ENCODE assay signal across 25 cellular contexts in genomic region chr6:82951935-82952334, GRCh38.
"Had no signal": no experiment of that assay in that cellular context is flagged by ENCODE, and none has a peak within 500 bp of the region (broad histone marks: within the 10 kb centered on the region; RNA-seq: fewer than 3 reads in every experiment).

No MANE protein-coding gene starts in this region.

- H3K4me1 Mint-ChIP-seq: activated CD4-positive, alpha-beta T cell treated with anti-CD3 and anti-CD28 coated beads, Interleukin-2, amount 10 ng/mL, durations not matched to agents 24 days and 14 days; activated CD8-positive, alpha-beta memory T cell treated with anti-CD3 and anti-CD28 coated beads, Interleukin-2, amount 10 ng/mL, durations not matched to agents 7 days and 5 days; activated naive CD8-positive, alpha-beta T cell treated with anti-CD3 and anti-CD28 coated beads, Interleukin-2, amount 10 ng/mL, durations not matched to agents 7 days and 5 days; central memory CD8-positive, alpha-beta T cell; endodermal cell had no signal

- H3K27ac ChIP-seq: brain microvascular endothelial cell, coronary artery had no signal

- H3K4me3 ChIP-seq: coronary artery, dorsolateral prefrontal cortex had no signal

- H3K9me3 Mint-ChIP-seq: activated T-helper 1 cell treated with anti-CD3 and anti-CD28 coated beads, Interleukin-12 subunit alpha, Interleukin-12 subunit beta, Interleukin-2, Interleukin-4 antibody, amounts not matched to agents 30 ng/mL and 10 ng/mL and 1 ng/mL, durations not matched to agents 14 hours and 24 hours and 36 hours; activated T-helper 2 cell treated with anti-CD3 and anti-CD28 coated beads, Interferon-gamma antibody, Interleukin-2, Interleukin-4, amounts not matched to agents 10 μg/mL and 5 μg/mL and 100 μg/mL, durations not matched to agents 14 hours and 24 hours and 36 hours; central memory CD8-positive, alpha-beta T cell had no signal

- H3K36me3 ChIP-seq: brain microvascular endothelial cell had no signal

- DNase-seq: activated CD4-positive, alpha-beta memory T cell treated with anti-CD3 and anti-CD28 coated beads for 36 hours; activated CD4-positive, alpha-beta T cell treated with anti-CD3 and anti-CD28 coated beads for 36 hours; activated CD4-positive, alpha-beta T cell treated with anti-CD3 and anti-CD28 coated beads, Interleukin-2, amount 10 ng/mL, durations not matched to agents 24 days and 14 days; activated CD4-positive, CD25-positive, alpha-beta regulatory T cell; activated CD4-positive, CD25-positive, alpha-beta regulatory T cell treated with anti-CD3 and anti-CD28 coated beads, Interleukin-2, amount 50 U/mL, for 72 hours; activated CD8-positive, alpha-beta memory T cell treated with anti-CD3 and anti-CD28 coated beads, Interleukin-2, amount 10 ng/mL, durations not matched to agents 7 days and 5 days; activated CD8-positive, alpha-beta memory T cell treated with anti-CD3 and anti-CD28 coated beads, Interleukin-2, amount 50 U/mL, for 4 hours; activated CD8-positive, alpha-beta T cell treated with anti-CD3 and anti-CD28 coated beads, Interleukin-2, amount 10 ng/mL, durations not matched to agents 7 days and 5 days; activated effector memory CD4-positive, alpha-beta T cell treated with anti-CD3 and anti-CD28 coated beads, Interleukin-2, amount 50 U/mL, for 16 hours; activated naive CD4-positive, alpha-beta T cell treated with anti-CD3 and anti-CD28 coated beads for 36 hours; activated naive CD8-positive, alpha-beta T cell treated with anti-CD3 and anti-CD28 coated beads, Interleukin-2, amount 10 ng/mL, durations not matched to agents 7 days and 5 days; activated T-cell treated with anti-CD3 and anti-CD28 coated beads, Interleukin-2, amount 50 U/mL, for 1 hour; activated T-cell treated with anti-CD3 and anti-CD28 coated beads, Interleukin-2, amount 50 U/mL, for 48 hours; brain microvascular endothelial cell; dorsolateral prefrontal cortex; effector memory CD4-positive, alpha-beta T cell; endodermal cell; foreskin fibroblast; T-helper 2 cell had no signal

- H3K27me3 ChIP-seq: brain microvascular endothelial cell, dorsolateral prefrontal cortex had no signal

- ATAC-seq: activated CD4-positive, alpha-beta T cell treated with anti-CD3 and anti-CD28 coated beads for 36 hours; activated CD8-positive, alpha-beta memory T cell treated with anti-CD3 and anti-CD28 coated beads, Interleukin-2, amount 10 ng/mL, durations not matched to agents 7 days and 5 days; activated CD8-positive, alpha-beta T cell treated with anti-CD3 and anti-CD28 coated beads, Interleukin-2, amount 10 ng/mL, durations not matched to agents 7 days and 5 days had no signal

- H3K27ac Mint-ChIP-seq: activated CD4-positive, alpha-beta memory T cell treated with anti-CD3 and anti-CD28 coated beads for 36 hours; activated CD4-positive, alpha-beta T cell treated with anti-CD3 and anti-CD28 coated beads for 36 hours; activated CD4-positive, alpha-beta T cell treated with anti-CD3 and anti-CD28 coated beads, Interleukin-2, amount 10 ng/mL, durations not matched to agents 24 days and 14 days; activated CD8-positive, alpha-beta memory T cell treated with anti-CD3 and anti-CD28 coated beads, Interleukin-2, amount 10 ng/mL, durations not matched to agents 7 days and 5 days; activated CD8-positive, alpha-beta T cell treated with anti-CD3 and anti-CD28 coated beads, Interleukin-2, amount 10 ng/mL, durations not matched to agents 7 days and 5 days; activated naive CD4-positive, alpha-beta T cell treated with anti-CD3 and anti-CD28 coated beads for 36 hours; activated naive CD4-positive, alpha-beta T cell treated with anti-CD3 and anti-CD28 coated beads, Interleukin-2, amount 50 U/mL, for 24 hours; activated naive CD8-positive, alpha-beta T cell treated with anti-CD3 and anti-CD28 coated beads, Interleukin-2, amount 10 ng/mL, durations not matched to agents 7 days and 5 days; activated T-helper 1 cell treated with anti-CD3 and anti-CD28 coated beads, Interleukin-12 subunit alpha, Interleukin-12 subunit beta, Interleukin-2, Interleukin-4 antibody, amounts not matched to agents 30 ng/mL and 10 ng/mL and 1 ng/mL, durations not matched to agents 14 hours and 24 hours and 36 hours; activated T-helper 2 cell treated with anti-CD3 and anti-CD28 coated beads, Interferon-gamma antibody, Interleukin-2, Interleukin-4, amounts not matched to agents 10 μg/mL and 5 μg/mL and 100 μg/mL, durations not matched to agents 14 hours and 24 hours and 36 hours; dendritic cell treated with granulocyte-macrophage colony-stimulating factor and Interleukin-4, amounts not matched to agents 40 ng/mL and 50 ng/mL, for 4 days; endodermal cell had no signal

- H3K27me3 Mint-ChIP-seq: activated CD4-positive, alpha-beta memory T cell treated with anti-CD3 and anti-CD28 coated beads for 36 hours; activated CD4-positive, alpha-beta T cell treated with anti-CD3 and anti-CD28 coated beads for 36 hours; activated CD4-positive, alpha-beta T cell treated with anti-CD3 and anti-CD28 coated beads, Interleukin-2, amount 10 ng/mL, durations not matched to agents 24 days and 14 days; activated CD8-positive, alpha-beta memory T cell treated with anti-CD3 and anti-CD28 coated beads, Interleukin-2, amount 10 ng/mL, durations not matched to agents 7 days and 5 days; activated naive CD4-positive, alpha-beta T cell treated with anti-CD3 and anti-CD28 coated beads, Interleukin-2, amount 50 U/mL, for 24 hours; activated naive CD8-positive, alpha-beta T cell treated with anti-CD3 and anti-CD28 coated beads, Interleukin-2, amount 10 ng/mL, durations not matched to agents 7 days and 5 days; central memory CD8-positive, alpha-beta T cell; dendritic cell treated with granulocyte-macrophage colony-stimulating factor and Interleukin-4, amounts not matched to agents 40 ng/mL and 50 ng/mL, for 4 days had no signal

- H3K4me3 Mint-ChIP-seq: activated CD4-positive, alpha-beta memory T cell treated with anti-CD3 and anti-CD28 coated beads for 36 hours; activated CD4-positive, alpha-beta T cell treated with anti-CD3 and anti-CD28 coated beads for 36 hours; activated CD4-positive, alpha-beta T cell treated with anti-CD3 and anti-CD28 coated beads, Interleukin-2, amount 10 ng/mL, durations not matched to agents 24 days and 14 days; activated CD8-positive, alpha-beta memory T cell treated with anti-CD3 and anti-CD28 coated beads, Interleukin-2, amount 10 ng/mL, durations not matched to agents 7 days and 5 days; activated CD8-positive, alpha-beta T cell treated with anti-CD3 and anti-CD28 coated beads, Interleukin-2, amount 10 ng/mL, durations not matched to agents 7 days and 5 days; activated naive CD4-positive, alpha-beta T cell treated with anti-CD3 and anti-CD28 coated beads for 36 hours; activated naive CD4-positive, alpha-beta T cell treated with anti-CD3 and anti-CD28 coated beads, Interleukin-2, amount 50 U/mL, for 24 hours; activated naive CD8-positive, alpha-beta T cell treated with anti-CD3 and anti-CD28 coated beads, Interleukin-2, amount 10 ng/mL, durations not matched to agents 7 days and 5 days; activated T-helper 1 cell treated with anti-CD3 and anti-CD28 coated beads, Interleukin-12 subunit alpha, Interleukin-12 subunit beta, Interleukin-2, Interleukin-4 antibody, amounts not matched to agents 30 ng/mL and 10 ng/mL and 1 ng/mL, durations not matched to agents 14 hours and 24 hours and 36 hours; central memory CD8-positive, alpha-beta T cell; dendritic cell treated with granulocyte-macrophage colony-stimulating factor and Interleukin-4, amounts not matched to agents 40 ng/mL and 50 ng/mL, for 4 days; endodermal cell had no signal
